Comparison of ENCODE assay signal across 17 cellular contexts in genomic region chr5:56168066-56168478, GRCh38.
A peak's percentile ranks its signal among the peaks of the same experiment; 100 is the strongest.
DNase-seq lines count a peak whose midpoint lies in the region; ATAC-seq and TF ChIP-seq lines count a peak whose summit lies in the region.
"Had no signal": no experiment of that assay in that cellular context is flagged by ENCODE, and none has a peak within 500 bp of the region (broad histone marks: within the 10 kb centered on the region; RNA-seq: fewer than 3 reads in every experiment).

No MANE protein-coding gene starts in this region.

- DNase-seq in activated naive CD8-positive, alpha-beta T cell treated with anti-CD3 and anti-CD28 coated beads, Interleukin-2, amount 50 U/mL, for 24 hours: no peak
- DNase-seq in activated naive CD8-positive, alpha-beta T cell treated with anti-CD3 and anti-CD28 coated beads for 36 hours: no peak
- DNase-seq in SIG-M5 (lab: John Stamatoyannopoulos, UW) (peak; percentile 34), upper lobe of right lung (no peak), osteocyte (ENCODE audit: extremely low spot score, unreplicated experiment) (no peak), NCI-H1694 (lab: John Stamatoyannopoulos, UW) (no peak), nephron progenitor cell (no peak)
- DNase-seq: activated B cell treated with CpG ODN at 0.5 μM for 24 hours; effector memory CD4-positive, alpha-beta T cell; glutamatergic neuron; HFFc6; mucosa of descending colon; NK-92 treated with Interleukin-12 subunit alpha and Interleukin-12 subunit beta, amount 100 ng/mL, for 24 hours; SK-N-SH had no signal

- TF ChIP-seq CTCF in upper lobe of right lung (IDR thresholded peaks at IDR 0.05): no peak
- no peak for TF ChIP-seq CTCF in osteocyte (IDR thresholded peaks at IDR 0.05)
- no peak for TF ChIP-seq CTCF in nephron progenitor cell (IDR thresholded peaks at IDR 0.05)

- no peak overlapping the region for H3K4me3 Mint-ChIP-seq in activated naive CD8-positive, alpha-beta T cell treated with anti-CD3 and anti-CD28 coated beads, Interleukin-2, amount 50 U/mL, for 24 hours
- no peak overlapping the region for H3K4me3 Mint-ChIP-seq in activated naive CD8-positive, alpha-beta T cell treated with anti-CD3 and anti-CD28 coated beads for 36 hours
- peak overlapping the region; percentile 32 for H3K4me3 Mint-ChIP-seq in dendritic cell treated with granulocyte-macrophage colony-stimulating factor and Interleukin-4, amounts not matched to agents 40 ng/mL and 50 ng/mL, for 4 days
- H3K4me3 Mint-ChIP-seq in osteocyte (ENCODE audit: unreplicated experiment): no peak overlapping the region
- no peak overlapping the region for H3K4me3 Mint-ChIP-seq in nephron progenitor cell
- H3K4me3 Mint-ChIP-seq: activated B cell treated with CpG ODN at 0.5 μM for 24 hours had no signal

- no peaks in the 10 kb centered on the region for H3K27me3 ChIP-seq in upper lobe of right lung
- H3K27me3 ChIP-seq: tibial nerve had no signal

- ATAC-seq in activated naive CD8-positive, alpha-beta T cell treated with anti-CD3 and anti-CD28 coated beads, Interleukin-2, amount 50 U/mL, for 24 hours: peak; percentile 74
- ATAC-seq in upper lobe of right lung: peak; percentile 49
- ATAC-seq: mucosa of descending colon had no signal

- no peaks in the 10 kb centered on the region for H3K9me3 Mint-ChIP-seq in activated naive CD8-positive, alpha-beta T cell treated with anti-CD3 and anti-CD28 coated beads, Interleukin-2, amount 50 U/mL, for 24 hours
- no peaks in the 10 kb centered on the region for H3K9me3 Mint-ChIP-seq in activated naive CD8-positive, alpha-beta T cell treated with anti-CD3 and anti-CD28 coated beads for 36 hours
- H3K9me3 Mint-ChIP-seq in dendritic cell treated with granulocyte-macrophage colony-stimulating factor and Interleukin-4, amounts not matched to agents 40 ng/mL and 50 ng/mL, for 4 days: peaks cover 8% of the 10 kb centered on the region
- H3K9me3 Mint-ChIP-seq in osteocyte (ENCODE audit: unreplicated experiment) (no peaks in the 10 kb centered on the region), nephron progenitor cell (no peaks in the 10 kb centered on the region)
- H3K9me3 Mint-ChIP-seq: activated B cell treated with CpG ODN at 0.5 μM for 24 hours had no signal

- H3K4me3 ChIP-seq in upper lobe of right lung: peak overlapping the region; percentile 9
- H3K4me3 ChIP-seq: mucosa of descending colon, tibial nerve had no signal

- no peak overlapping the region for H3K27ac ChIP-seq in upper lobe of right lung
- H3K27ac ChIP-seq: parathyroid adenoma, tibial nerve had no signal

- peaks cover 30% of the 10 kb centered on the region for H3K4me1 ChIP-seq in upper lobe of right lung

- H3K36me3 ChIP-seq in upper lobe of right lung: no peaks in the 10 kb centered on the region
- H3K36me3 ChIP-seq: tibial nerve had no signal

- peaks cover 23% of the 10 kb centered on the region for H3K4me1 Mint-ChIP-seq in activated naive CD8-positive, alpha-beta T cell treated with anti-CD3 and anti-CD28 coated beads, Interleukin-2, amount 50 U/mL, for 24 hours
- peaks cover 22% of the 10 kb centered on the region for H3K4me1 Mint-ChIP-seq in activated naive CD8-positive, alpha-beta T cell treated with anti-CD3 and anti-CD28 coated beads for 36 hours
- peaks cover 59% of the 10 kb centered on the region for H3K4me1 Mint-ChIP-seq in dendritic cell treated with granulocyte-macrophage colony-stimulating factor and Interleukin-4, amounts not matched to agents 40 ng/mL and 50 ng/mL, for 4 days (ENCODE audit: low read depth)
- H3K4me1 Mint-ChIP-seq in osteocyte (ENCODE audit: unreplicated experiment) (peaks cover 45% of the 10 kb centered on the region), nephron progenitor cell (peaks cover 30% of the 10 kb centered on the region)
- H3K4me1 Mint-ChIP-seq: activated B cell treated with CpG ODN at 0.5 μM for 24 hours had no signal

- no peaks in the 10 kb centered on the region for H3K9me3 ChIP-seq in upper lobe of right lung
- H3K9me3 ChIP-seq: mucosa of descending colon, SK-N-SH, tibial nerve had no signal

- intact Hi-C loops in dendritic cell treated with granulocyte-macrophage colony-stimulating factor and Interleukin-4, amounts not matched to agents 40 ng/mL and 50 ng/mL, for 4 days (cut with micrococcal nuclease): loop anchor here (10.0 kb wide), 1 partner anchor 173 kb away; the partner anchor contains the start of gene IL6ST
- intact Hi-C loops in upper lobe of right lung (cut with DNase I): no loop called here

- H3K27ac Mint-ChIP-seq in activated naive CD8-positive, alpha-beta T cell treated with anti-CD3 and anti-CD28 coated beads, Interleukin-2, amount 50 U/mL, for 24 hours: no peak overlapping the region
- H3K27ac Mint-ChIP-seq in activated naive CD8-positive, alpha-beta T cell treated with anti-CD3 and anti-CD28 coated beads for 36 hours: no peak overlapping the region
- peak overlapping the region; percentile 51 for H3K27ac Mint-ChIP-seq in dendritic cell treated with granulocyte-macrophage colony-stimulating factor and Interleukin-4, amounts not matched to agents 40 ng/mL and 50 ng/mL, for 4 days
- H3K27ac Mint-ChIP-seq in osteocyte (ENCODE audit: unreplicated experiment): no peak overlapping the region
- no peak overlapping the region for H3K27ac Mint-ChIP-seq in nephron progenitor cell
- H3K27ac Mint-ChIP-seq: activated B cell treated with CpG ODN at 0.5 μM for 24 hours, HFFc6 had no signal

- H3K27me3 Mint-ChIP-seq in activated naive CD8-positive, alpha-beta T cell treated with anti-CD3 and anti-CD28 coated beads, Interleukin-2, amount 50 U/mL, for 24 hours: no peaks in the 10 kb centered on the region
- H3K27me3 Mint-ChIP-seq in activated naive CD8-positive, alpha-beta T cell treated with anti-CD3 and anti-CD28 coated beads for 36 hours: no peaks in the 10 kb centered on the region
- no peaks in the 10 kb centered on the region for H3K27me3 Mint-ChIP-seq in dendritic cell treated with granulocyte-macrophage colony-stimulating factor and Interleukin-4, amounts not matched to agents 40 ng/mL and 50 ng/mL, for 4 days
- H3K27me3 Mint-ChIP-seq in osteocyte (ENCODE audit: unreplicated experiment) (no peaks in the 10 kb centered on the region), nephron progenitor cell (ENCODE audit: low read depth, poor library complexity) (peaks cover 3% of the 10 kb centered on the region)

- H3K36me3 Mint-ChIP-seq in activated naive CD8-positive, alpha-beta T cell treated with anti-CD3 and anti-CD28 coated beads, Interleukin-2, amount 50 U/mL, for 24 hours (ENCODE audit: low read depth): no peaks in the 10 kb centered on the region
- H3K36me3 Mint-ChIP-seq in activated naive CD8-positive, alpha-beta T cell treated with anti-CD3 and anti-CD28 coated beads for 36 hours: no peaks in the 10 kb centered on the region
- no peaks in the 10 kb centered on the region for H3K36me3 Mint-ChIP-seq in dendritic cell treated with granulocyte-macrophage colony-stimulating factor and Interleukin-4, amounts not matched to agents 40 ng/mL and 50 ng/mL, for 4 days (ENCODE audit: low read depth)
- no peaks in the 10 kb centered on the region for H3K36me3 Mint-ChIP-seq in osteocyte (ENCODE audit: unreplicated experiment)
- H3K36me3 Mint-ChIP-seq in nephron progenitor cell (ENCODE audit: low read depth): no peaks in the 10 kb centered on the region
